Comparison of ENCODE assay signal across 14 cellular contexts in genomic region chr1:48789903-48790302, GRCh38. TPM values are rescaled to one million over a fixed set of nuclear protein-coding genes. Genes with fewer than 3 reads are reported as not detected.
DNase-seq lines count a peak whose midpoint lies in the region; ATAC-seq and TF ChIP-seq lines count a peak whose summit lies in the region.
"Had no signal": no experiment of that assay in that cellular context is flagged by ENCODE, and none has a peak within 500 bp of the region (broad histone marks: within the 10 kb centered on the region; RNA-seq: fewer than 3 reads in every experiment).

No MANE protein-coding gene starts in this region.

- no peaks in the 10 kb centered on the region for H3K9me3 ChIP-seq in MG63
- H3K9me3 ChIP-seq in hepatocyte (ENCODE audit: low read depth): no peaks in the 10 kb centered on the region
- no peaks in the 10 kb centered on the region for H3K9me3 ChIP-seq in stomach

- H3K4me1 ChIP-seq in hepatocyte (ENCODE audit: insufficient read depth) (peaks cover 6% of the 10 kb centered on the region), stomach (peaks cover 0 to 16% (median 0%) of the 10 kb centered on the region in 4 donors)

- no peak overlapping the region for H3K4me2 ChIP-seq in hepatocyte

- peak; percentile 36 for DNase-seq in GM12865 (ENCODE audit: low read depth)
- DNase-seq in MG63: peak; percentile 53
- no peak for DNase-seq in hepatocyte (ENCODE audit: low spot score)
- no peak for DNase-seq in stomach
- DNase-seq in NCI-H526 (lab: John Stamatoyannopoulos, UW): no peak
- DNase-seq in COLO668 (lab: John Stamatoyannopoulos, UW; ENCODE audit: unreplicated experiment): no peak
- DNase-seq in natural killer cell treated with Interleukin-12 subunit alpha and Interleukin-12 subunit beta and Interleukin-15 and Interleukin-18, amount 100 ng/mL, for 72 hours (ENCODE audit: low spot score): no peak
- DNase-seq: amniotic stem cell; effector CD4-positive, alpha-beta T cell; NCI-H187; OCI-M1 had no signal

- H3K27me3 ChIP-seq in MG63 (no peaks in the 10 kb centered on the region), hepatocyte (no peaks in the 10 kb centered on the region), stomach (no peaks in the 10 kb centered on the region)

- H3K27ac Mint-ChIP-seq in natural killer cell treated with Interleukin-12 subunit alpha and Interleukin-12 subunit beta and Interleukin-15 and Interleukin-18, amount 100 ng/mL, for 72 hours: no peak overlapping the region

- H3K9me3 Mint-ChIP-seq in natural killer cell treated with Interleukin-12 subunit alpha and Interleukin-12 subunit beta and Interleukin-15 and Interleukin-18, amount 100 ng/mL, for 72 hours: no peaks in the 10 kb centered on the region

- no peaks in the 10 kb centered on the region for H3K36me3 Mint-ChIP-seq in natural killer cell treated with Interleukin-12 subunit alpha and Interleukin-12 subunit beta and Interleukin-15 and Interleukin-18, amount 100 ng/mL, for 72 hours

- H3K9me2 ChIP-seq in hepatocyte (replicated peaks; ENCODE audit: insufficient read depth): no peaks in the 10 kb centered on the region

- no peak overlapping the region for H3K4me3 Mint-ChIP-seq in natural killer cell treated with Interleukin-12 subunit alpha and Interleukin-12 subunit beta and Interleukin-15 and Interleukin-18, amount 100 ng/mL, for 72 hours

- no peak overlapping the region for H2AFZ ChIP-seq in hepatocyte

- 57% methylated on average over 4 of the region's 4 CpGs for WGBS in hepatocyte (ENCODE audit: low lambda C conversion rate, missing lambda C conversion rate)
- 61 to 75% (median 71%) methylated on average over 4 of the region's 4 CpGs for WGBS in stomach, 5 donors

- peak overlapping the region; percentile 66 for H3K27ac ChIP-seq in hepatocyte
- peak overlapping the region in 1 of 5 donors; percentile 3 for H3K27ac ChIP-seq in stomach

- no peaks in the 10 kb centered on the region for H3K79me2 ChIP-seq in hepatocyte

- TF ChIP-seq POLR2A in stomach (IDR thresholded peaks at IDR 0.05): no peak

- no peak for TF ChIP-seq CTCF in GM12865 (IDR thresholded peaks at IDR 0.05; ENCODE audit: insufficient read depth, low read depth, low read length, missing control alignments)
- no peak for TF ChIP-seq CTCF in hepatocyte (IDR thresholded peaks at IDR 0.05; ENCODE audit: poor library complexity)
- no peak for TF ChIP-seq CTCF in stomach (IDR thresholded peaks at IDR 0.05)

- H3K4me1 Mint-ChIP-seq in natural killer cell treated with Interleukin-12 subunit alpha and Interleukin-12 subunit beta and Interleukin-15 and Interleukin-18, amount 100 ng/mL, for 72 hours (ENCODE audit: low read depth in 2 of 2): no peaks in the 10 kb centered on the region

- no peaks in the 10 kb centered on the region for H3K36me3 ChIP-seq in MG63
- no peaks in the 10 kb centered on the region for H3K36me3 ChIP-seq in hepatocyte (replicated peaks; ENCODE audit: insufficient read depth, low read depth)
- H3K36me3 ChIP-seq in stomach: no peaks in the 10 kb centered on the region

- peaks cover 7 to 15% of the 10 kb centered on the region in 2 donors for H3K27me3 Mint-ChIP-seq in natural killer cell treated with Interleukin-12 subunit alpha and Interleukin-12 subunit beta and Interleukin-15 and Interleukin-18, amount 100 ng/mL, for 72 hours

- TF ChIP-seq EP300 in stomach (IDR thresholded peaks at IDR 0.05): no peak

- H3K4me3 ChIP-seq in GM12865 (ENCODE audit: low read depth, low read length): no peak overlapping the region
- H3K4me3 ChIP-seq in MG63: no peak overlapping the region
- H3K4me3 ChIP-seq in hepatocyte: no peak overlapping the region
- H3K4me3 ChIP-seq in stomach: no peak overlapping the region

- intact Hi-C loops in stomach (cut with DNase I; ENCODE audit: low total_unique reads): no loop called here

- no peaks in the 10 kb centered on the region for H4K20me1 ChIP-seq in hepatocyte (ENCODE audit: insufficient read depth, poor library complexity, severe bottlenecking)

- peak; percentile 23 for ATAC-seq in GM21447 (IDR thresholded peaks at IDR 0.05; ENCODE audit: unreplicated experiment)
- no peak for ATAC-seq in natural killer cell treated with Interleukin-12 subunit alpha and Interleukin-12 subunit beta and Interleukin-15 and Interleukin-18, amount 100 ng/mL, for 72 hours

RNA-seq across cellular contexts. Expression of gene BEND5, which starts 13.2 kb away (rescaled TPM):
- total RNA-seq in MG63 (2014; rRNA removed; shearing (Covaris generic); ENCODE audit: low replicate concordance): not detected in 2 replicates
- total RNA-seq in hepatocyte (7.5 and 9.6 TPM in 2 replicates), stomach (10 to 100 TPM in 2 of 5 donors, 1 to 10 TPM in 3; 1.0 to 48.2 (median 5.8) TPM)
- polyA plus RNA-seq in hepatocyte (6.2 and 7.9 TPM in 2 replicates), stomach (1 to 10 TPM; 2.0 to 4.5 (median 2.7) TPM)
- 1 to 10 TPM in 1 of 2 donors, under 1 TPM in 1; 0.95 to 3.7 TPM for total RNA-seq in natural killer cell treated with Interleukin-12 subunit alpha and Interleukin-12 subunit beta and Interleukin-15 and Interleukin-18, amount 100 ng/mL, for 72 hours
- total RNA-seq: HT-29 had no signal
- polyA plus RNA-seq: BJ had no signal

Comparison
In these comparisons a context has a peak if more than half of its experiments do, and no peak if none do; other contexts are left out.
1. DNase-seq: peak in GM12865 (single experiment) and MG63 (single experiment); none in hepatocyte (single experiment), stomach (single experiment), NCI-H526 (0 of 2), COLO668 (single experiment) and natural killer cell treated with Interleukin-12 subunit alpha and Interleukin-12 subunit beta and Interleukin-15 and Interleukin-18, amount 100 ng/mL, for 72 hours (single experiment).